In genomic region chr19:32808236-32808635, GRCh38 we compare ENCODE assay signal across 20 cellular contexts.
A peak's percentile ranks its signal among the peaks of the same experiment; 100 is the strongest.
DNase-seq lines count a peak whose midpoint lies in the region; ATAC-seq, FAIRE-seq and TF ChIP-seq lines count a peak whose summit lies in the region.
"Had no signal": no experiment of that assay in that cellular context is flagged by ENCODE, and none has a peak within 500 bp of the region (broad histone marks: within the 10 kb centered on the region; RNA-seq: fewer than 3 reads in every experiment).

No MANE protein-coding gene starts in this region.

- no peak for TF ChIP-seq RAD21 in A549 (conservative IDR thresholded peaks at IDR 0.05 in 1 of 2, IDR thresholded peaks at IDR 0.05 in 1 of 2)

- H3K4me1 ChIP-seq in A549 = no peaks in the 10 kb centered on the region
- no peaks in the 10 kb centered on the region for H3K4me1 ChIP-seq in spleen
- H3K4me1 ChIP-seq: BLaER1 had no signal

- 74% methylated on average over 4 of the region's 4 CpGs for WGBS in A549 (ENCODE audit: missing lambda C conversion rate)
- WGBS in spleen, 5 donors = 78 to 85% (median 81%) methylated on average over 4 of the region's 4 CpGs

- no peak overlapping the region for H3K4me3 ChIP-seq in A549
- H3K4me3 ChIP-seq in coronary artery = no peak overlapping the region
- H3K4me3 ChIP-seq in spleen = no peak overlapping the region
- H3K4me3 ChIP-seq: BLaER1, GM23338 had no signal

- CTCF ChIA-PET in A549 (lab: Yijun Ruan, JAX) (no interaction called here), T-cell (lab: Charles Lee) (no interaction called here)

- no peak overlapping the region for H3K4me3 Mint-ChIP-seq in activated T-cell treated with anti-CD3 and anti-CD28 coated beads, Interleukin-2, amount 50 U/mL, for 4 hours
- H3K4me3 Mint-ChIP-seq in T-cell = no peak overlapping the region
- H3K4me3 Mint-ChIP-seq: B cell; CD4-positive, CD25-positive, alpha-beta regulatory T cell; CD8-positive, alpha-beta T cell; GM23338; H9 had no signal

- H3K27ac ChIP-seq in A549 (no peak overlapping the region), VCaP (peak overlapping the region; percentile 78), coronary artery (no peak overlapping the region), spleen (no peak overlapping the region)
- H3K27ac ChIP-seq: BLaER1, C4-2B had no signal

- no peak overlapping the region for H3K4me2 ChIP-seq in A549
- H3K4me2 ChIP-seq: BLaER1, GM23338 had no signal

- H3K9me3 ChIP-seq in A549 (no peaks in the 10 kb centered on the region), spleen (no peaks in the 10 kb centered on the region)
- H3K9me3 ChIP-seq: BLaER1, Caco-2 had no signal

- peak; percentile 36 for FAIRE-seq in A549 (lab: Jason Lieb, UNC)
- FAIRE-seq: G401.6 had no signal

- intact Hi-C loops in spleen (cut with DNase I; ENCODE audit: low total_unique reads) = no loop called here

- peaks cover 0 to 5% (median 0%) of the 10 kb centered on the region in 7 donors for H3K27me3 ChIP-seq in spleen (replicated peaks in 1 of 7)
- H3K27me3 ChIP-seq: BLaER1 had no signal

- ATAC-seq in A549 (no peak), T-cell (replicated peaks in 1 of 4) (no peak), left lobe of liver (no peak)
- ATAC-seq in activated T-cell treated with anti-CD3 and anti-CD28 coated beads, Interleukin-2, amount 50 U/mL, for 4 hours = no peak
- ATAC-seq: CD8-positive, alpha-beta T cell; GM23338; HCT116 had no signal

- TF ChIP-seq EP300 in A549 (IDR thresholded peaks at IDR 0.05) = no peak

- no peak for TF ChIP-seq POLR2A in A549 (IDR thresholded peaks at IDR 0.05; ENCODE audit: low read length)
- no peak for TF ChIP-seq POLR2A in spleen (IDR thresholded peaks at IDR 0.05)

- peaks cover 18% of the 10 kb centered on the region for H3K4me1 Mint-ChIP-seq in activated T-cell treated with anti-CD3 and anti-CD28 coated beads, Interleukin-2, amount 50 U/mL, for 4 hours (ENCODE audit: low read depth)
- H3K4me1 Mint-ChIP-seq in T-cell = peaks cover 14 to 20% (median 19%) of the 10 kb centered on the region in 3 donors
- H3K4me1 Mint-ChIP-seq: B cell had no signal

- DNase-seq in A549 (ENCODE audit: low read depth in 1 of 2, low spot score in 1 of 2) (no peak), coronary artery (ENCODE audit: low spot score) (peak; percentile 52), spleen (peak; percentile 47), T-cell (no peak), left lobe of liver (ENCODE audit: low spot score) (no peak)
- no peak for DNase-seq in activated T-cell treated with anti-CD3 and anti-CD28 coated beads, Interleukin-2, amount 50 U/mL, for 4 hours
- DNase-seq: 8988T; Caco-2; CD4-positive, CD25-positive, alpha-beta regulatory T cell; CD8-positive, alpha-beta T cell; DMS153; DND-41; H9 had no signal

- H3K9me3 Mint-ChIP-seq in activated T-cell treated with anti-CD3 and anti-CD28 coated beads, Interleukin-2, amount 50 U/mL, for 4 hours = no peaks in the 10 kb centered on the region
- H3K9me3 Mint-ChIP-seq in T-cell = no peaks in the 10 kb centered on the region
- H3K9me3 Mint-ChIP-seq: CD4-positive, CD25-positive, alpha-beta regulatory T cell; CD8-positive, alpha-beta T cell; GM23338; H9 had no signal

- H3K27me3 Mint-ChIP-seq in activated T-cell treated with anti-CD3 and anti-CD28 coated beads, Interleukin-2, amount 50 U/mL, for 4 hours (ENCODE audit: low read depth) = no peaks in the 10 kb centered on the region
- H3K27me3 Mint-ChIP-seq in T-cell = no peaks in the 10 kb centered on the region
- H3K27me3 Mint-ChIP-seq: CD4-positive, CD25-positive, alpha-beta regulatory T cell had no signal

- TF ChIP-seq CTCF in A549 (IDR thresholded peaks at IDR 0.05) (no peak), VCaP (conservative IDR thresholded peaks at IDR 0.05) (no peak), coronary artery (IDR thresholded peaks at IDR 0.05) (no peak), spleen (IDR thresholded peaks at IDR 0.05 in 8 of 11, conservative IDR thresholded peaks at IDR 0.05 in 3 of 11) (no peak)

- no peaks in the 10 kb centered on the region for H3K36me3 Mint-ChIP-seq in activated T-cell treated with anti-CD3 and anti-CD28 coated beads, Interleukin-2, amount 50 U/mL, for 4 hours (ENCODE audit: insufficient read depth)
- H3K36me3 Mint-ChIP-seq in T-cell = no peaks in the 10 kb centered on the region
- H3K36me3 Mint-ChIP-seq: CD4-positive, CD25-positive, alpha-beta regulatory T cell; CD8-positive, alpha-beta T cell had no signal

- no peak overlapping the region for H3K27ac Mint-ChIP-seq in T-cell
- H3K27ac Mint-ChIP-seq: B cell; CD8-positive, alpha-beta T cell; GM23338; H9 had no signal

- H3K36me3 ChIP-seq in spleen = no peaks in the 10 kb centered on the region
- H3K36me3 ChIP-seq: BLaER1 had no signal

- POLR2A ChIA-PET in A549 (lab: Yijun Ruan, JAX) = no interaction called here
- POLR2A ChIA-PET in T-cell (lab: Charles Lee) = no interaction called here

TF ChIP-seq in A549, 52 proteins besides CTCF, POLR2A, EP300 and RAD21:
- TF ChIP-seq ZSCAN20 (CRISPR knock-in tag; IDR thresholded peaks at IDR 0.05) (no peak), ZNF302 (CRISPR knock-in tag; IDR thresholded peaks at IDR 0.05) (no peak), PHF8 (IDR thresholded peaks at IDR 0.05; ENCODE audit: borderline replicate concordance, low read depth) (no peak), SMC3 (IDR thresholded peaks at IDR 0.05) (no peak), HOXB13 (CRISPR knock-in tag; IDR thresholded peaks at IDR 0.05; ENCODE audit: low read depth) (no peak), KDM1A (IDR thresholded peaks at IDR 0.05; ENCODE audit: low read depth) (no peak), ZC3H11A (IDR thresholded peaks at IDR 0.05) (no peak), CEBPB (IDR thresholded peaks at IDR 0.05) (no peak), CHD2 (IDR thresholded peaks at IDR 0.05; ENCODE audit: low read length, partially characterized antibody) (no peak), HOXA7 (CRISPR knock-in tag; IDR thresholded peaks at IDR 0.05) (no peak), ATOH8 (CRISPR knock-in tag; IDR thresholded peaks at IDR 0.05; ENCODE audit: low read depth) (no peak), BCL3 (IDR thresholded peaks at IDR 0.05) (no peak), HDAC2 (IDR thresholded peaks at IDR 0.05) (no peak), BHLHE40 (IDR thresholded peaks at IDR 0.05; ENCODE audit: low read depth, low read length) (no peak), NPAS2 (CRISPR knock-in tag; IDR thresholded peaks at IDR 0.05; ENCODE audit: borderline replicate concordance) (no peak), CBX2 (IDR thresholded peaks at IDR 0.05; ENCODE audit: borderline replicate concordance, low read depth) (no peak), RARB (CRISPR knock-in tag; IDR thresholded peaks at IDR 0.05) (no peak)

Comparison
In these comparisons a context has a peak if more than half of its experiments do, and no peak if none do; other contexts are left out.
1. DNase-seq: peak in coronary artery (single experiment) and spleen (single experiment); none in A549 (0 of 2), activated T-cell treated with anti-CD3 and anti-CD28 coated beads, Interleukin-2, amount 50 U/mL, for 4 hours (single experiment), T-cell (0 of 34) and left lobe of liver (single experiment).